1 cellular context compared by ENCODE assay signal in the genomic region with DNA sequence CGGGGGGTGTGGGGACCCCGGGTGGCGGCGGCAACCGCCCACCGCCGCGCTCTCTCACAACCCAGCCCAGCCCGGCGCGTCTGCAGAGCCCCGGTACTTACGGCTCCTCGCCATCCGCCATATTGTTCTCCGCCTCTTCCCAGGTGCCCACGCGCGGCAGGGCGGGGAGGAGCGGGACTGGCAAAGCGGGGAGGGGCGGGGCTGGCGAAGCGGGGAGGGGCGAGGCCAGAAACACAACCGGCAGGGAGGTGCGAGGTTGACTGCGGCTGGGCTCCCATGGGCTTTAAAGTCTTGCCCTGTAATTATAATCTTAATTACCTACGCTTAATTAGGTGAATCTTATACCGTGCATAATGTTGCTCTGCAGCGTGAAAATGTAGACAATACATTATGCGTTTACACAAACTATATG.
TF ChIP-seq lines count a peak whose summit lies in the region.

A gene (minus strand): TSS at position 133 of the 412 bp plus-strand sequence. CDS start 12 bp downstream, at position 121.

TF ChIP-seq in K562, 482 proteins besides CTCF, POLR2A, EP300 and RAD21 (continued from another document and continues in another):
- TF ChIP-seq, protein P1, sequence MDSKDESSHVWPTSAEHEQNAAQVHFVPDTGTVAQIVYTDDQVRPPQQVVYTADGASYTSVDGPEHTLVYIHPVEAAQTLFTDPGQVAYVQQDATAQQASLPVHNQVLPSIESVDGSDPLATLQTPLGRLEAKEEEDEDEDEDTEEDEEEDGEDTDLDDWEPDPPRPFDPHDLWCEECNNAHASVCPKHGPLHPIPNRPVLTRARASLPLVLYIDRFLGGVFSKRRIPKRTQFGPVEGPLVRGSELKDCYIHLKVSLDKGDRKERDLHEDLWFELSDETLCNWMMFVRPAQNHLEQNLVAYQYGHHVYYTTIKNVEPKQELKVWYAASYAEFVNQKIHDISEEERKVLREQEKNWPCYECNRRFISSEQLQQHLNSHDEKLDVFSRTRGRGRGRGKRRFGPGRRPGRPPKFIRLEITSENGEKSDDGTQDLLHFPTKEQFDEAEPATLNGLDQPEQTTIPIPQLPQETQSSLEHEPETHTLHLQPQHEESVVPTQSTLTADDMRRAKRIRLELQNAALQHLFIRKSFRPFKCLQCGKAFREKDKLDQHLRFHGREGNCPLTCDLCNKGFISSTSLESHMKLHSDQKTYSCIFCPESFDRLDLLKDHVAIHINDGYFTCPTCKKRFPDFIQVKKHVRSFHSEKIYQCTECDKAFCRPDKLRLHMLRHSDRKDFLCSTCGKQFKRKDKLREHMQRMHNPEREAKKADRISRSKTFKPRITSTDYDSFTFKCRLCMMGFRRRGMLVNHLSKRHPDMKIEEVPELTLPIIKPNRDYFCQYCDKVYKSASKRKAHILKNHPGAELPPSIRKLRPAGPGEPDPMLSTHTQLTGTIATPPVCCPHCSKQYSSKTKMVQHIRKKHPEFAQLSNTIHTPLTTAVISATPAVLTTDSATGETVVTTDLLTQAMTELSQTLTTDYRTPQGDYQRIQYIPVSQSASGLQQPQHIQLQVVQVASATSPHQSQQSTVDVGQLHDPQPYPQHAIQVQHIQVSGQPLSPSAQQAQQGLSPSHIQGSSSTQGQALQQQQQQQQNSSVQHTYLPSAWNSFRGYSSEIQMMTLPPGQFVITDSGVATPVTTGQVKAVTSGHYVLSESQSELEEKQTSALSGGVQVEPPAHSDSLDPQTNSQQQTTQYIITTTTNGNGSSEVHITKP (IDR thresholded peaks at IDR 0.05; ENCODE audit: partially characterized antibody) = peak; percentile 87
- TF ChIP-seq YY1 (IDR thresholded peaks at IDR 0.05; ENCODE audit: borderline replicate concordance in 1 of 3, control insufficient read depth in 1 of 3, extremely low read depth in 1 of 3, insufficient read depth in 3 of 3, insufficient read length in 1 of 3, insufficient replicate concordance in 2 of 3, low read depth in 1 of 3, low read length in 2 of 3) (peak; percentile 69 to 95 (median 91)), HDAC1 (IDR thresholded peaks at IDR 0.05) (no peak), NCOA2 (IDR thresholded peaks at IDR 0.05; ENCODE audit: partially characterized antibody in 2 of 2) (no peak), ETS2 (tag; IDR thresholded peaks at IDR 0.05; ENCODE audit: borderline replicate concordance, poor library complexity, severe bottlenecking) (no peak), PHB2 (IDR thresholded peaks at IDR 0.05; ENCODE audit: low read depth) (no peak), U2AF1 (optimal IDR thresholded peaks at IDR 0.05; ENCODE audit: low read depth, low read length) (no peak), RBFOX2 (IDR thresholded peaks at IDR 0.05; ENCODE audit: low read depth, low read length) (peak; percentile 70), BACH1 (tag; IDR thresholded peaks at IDR 0.05) (no peak), BRF1 (IDR thresholded peaks at IDR 0.05; ENCODE audit: borderline replicate concordance, extremely low read depth, insufficient read length) (no peak), GATAD2A (IDR thresholded peaks at IDR 0.05) (no peak), NFE2 (IDR thresholded peaks at IDR 0.05; ENCODE audit: low read depth) (no peak), POLR2H (tag; IDR thresholded peaks at IDR 0.05; ENCODE audit: low read depth) (peak; percentile 58; the same call in 1 of the 2 replicates), TCF7 (IDR thresholded peaks at IDR 0.05; ENCODE audit: borderline replicate concordance) (no peak), PHF8 (IDR thresholded peaks at IDR 0.05; ENCODE audit: borderline replicate concordance, low read length) (peak; percentile 48; the same call in 1 of the 2 replicates), KDM5B (IDR thresholded peaks at IDR 0.05; ENCODE audit: insufficient replicate concordance, low read depth, low read length) (peak; percentile 59), ZFP30 (CRISPR knock-in tag; IDR thresholded peaks at IDR 0.05; ENCODE audit: borderline replicate concordance) (no peak), TBP (optimal IDR thresholded peaks at IDR 0.05; ENCODE audit: low read depth, low read length) (peak; percentile 78), TAF1 (IDR thresholded peaks at IDR 0.05; ENCODE audit: control insufficient read depth, extremely low read depth, insufficient read depth, low read length, severe bottlenecking) (peak; percentile 98)
- TF ChIP-seq, protein P2, sequence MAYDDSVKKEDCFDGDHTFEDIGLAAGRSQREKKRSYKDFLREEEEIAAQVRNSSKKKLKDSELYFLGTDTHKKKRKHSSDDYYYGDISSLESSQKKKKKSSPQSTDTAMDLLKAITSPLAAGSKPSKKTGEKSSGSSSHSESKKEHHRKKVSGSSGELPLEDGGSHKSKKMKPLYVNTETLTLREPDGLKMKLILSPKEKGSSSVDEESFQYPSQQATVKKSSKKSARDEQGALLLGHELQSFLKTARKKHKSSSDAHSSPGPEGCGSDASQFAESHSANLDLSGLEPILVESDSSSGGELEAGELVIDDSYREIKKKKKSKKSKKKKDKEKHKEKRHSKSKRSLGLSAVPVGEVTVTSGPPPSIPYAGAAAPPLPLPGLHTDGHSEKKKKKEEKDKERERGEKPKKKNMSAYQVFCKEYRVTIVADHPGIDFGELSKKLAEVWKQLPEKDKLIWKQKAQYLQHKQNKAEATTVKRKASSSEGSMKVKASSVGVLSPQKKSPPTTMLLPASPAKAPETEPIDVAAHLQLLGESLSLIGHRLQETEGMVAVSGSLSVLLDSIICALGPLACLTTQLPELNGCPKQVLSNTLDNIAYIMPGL (CRISPR knock-in tag; IDR thresholded peaks at IDR 0.05) = no peak
- TF ChIP-seq, protein P3, sequence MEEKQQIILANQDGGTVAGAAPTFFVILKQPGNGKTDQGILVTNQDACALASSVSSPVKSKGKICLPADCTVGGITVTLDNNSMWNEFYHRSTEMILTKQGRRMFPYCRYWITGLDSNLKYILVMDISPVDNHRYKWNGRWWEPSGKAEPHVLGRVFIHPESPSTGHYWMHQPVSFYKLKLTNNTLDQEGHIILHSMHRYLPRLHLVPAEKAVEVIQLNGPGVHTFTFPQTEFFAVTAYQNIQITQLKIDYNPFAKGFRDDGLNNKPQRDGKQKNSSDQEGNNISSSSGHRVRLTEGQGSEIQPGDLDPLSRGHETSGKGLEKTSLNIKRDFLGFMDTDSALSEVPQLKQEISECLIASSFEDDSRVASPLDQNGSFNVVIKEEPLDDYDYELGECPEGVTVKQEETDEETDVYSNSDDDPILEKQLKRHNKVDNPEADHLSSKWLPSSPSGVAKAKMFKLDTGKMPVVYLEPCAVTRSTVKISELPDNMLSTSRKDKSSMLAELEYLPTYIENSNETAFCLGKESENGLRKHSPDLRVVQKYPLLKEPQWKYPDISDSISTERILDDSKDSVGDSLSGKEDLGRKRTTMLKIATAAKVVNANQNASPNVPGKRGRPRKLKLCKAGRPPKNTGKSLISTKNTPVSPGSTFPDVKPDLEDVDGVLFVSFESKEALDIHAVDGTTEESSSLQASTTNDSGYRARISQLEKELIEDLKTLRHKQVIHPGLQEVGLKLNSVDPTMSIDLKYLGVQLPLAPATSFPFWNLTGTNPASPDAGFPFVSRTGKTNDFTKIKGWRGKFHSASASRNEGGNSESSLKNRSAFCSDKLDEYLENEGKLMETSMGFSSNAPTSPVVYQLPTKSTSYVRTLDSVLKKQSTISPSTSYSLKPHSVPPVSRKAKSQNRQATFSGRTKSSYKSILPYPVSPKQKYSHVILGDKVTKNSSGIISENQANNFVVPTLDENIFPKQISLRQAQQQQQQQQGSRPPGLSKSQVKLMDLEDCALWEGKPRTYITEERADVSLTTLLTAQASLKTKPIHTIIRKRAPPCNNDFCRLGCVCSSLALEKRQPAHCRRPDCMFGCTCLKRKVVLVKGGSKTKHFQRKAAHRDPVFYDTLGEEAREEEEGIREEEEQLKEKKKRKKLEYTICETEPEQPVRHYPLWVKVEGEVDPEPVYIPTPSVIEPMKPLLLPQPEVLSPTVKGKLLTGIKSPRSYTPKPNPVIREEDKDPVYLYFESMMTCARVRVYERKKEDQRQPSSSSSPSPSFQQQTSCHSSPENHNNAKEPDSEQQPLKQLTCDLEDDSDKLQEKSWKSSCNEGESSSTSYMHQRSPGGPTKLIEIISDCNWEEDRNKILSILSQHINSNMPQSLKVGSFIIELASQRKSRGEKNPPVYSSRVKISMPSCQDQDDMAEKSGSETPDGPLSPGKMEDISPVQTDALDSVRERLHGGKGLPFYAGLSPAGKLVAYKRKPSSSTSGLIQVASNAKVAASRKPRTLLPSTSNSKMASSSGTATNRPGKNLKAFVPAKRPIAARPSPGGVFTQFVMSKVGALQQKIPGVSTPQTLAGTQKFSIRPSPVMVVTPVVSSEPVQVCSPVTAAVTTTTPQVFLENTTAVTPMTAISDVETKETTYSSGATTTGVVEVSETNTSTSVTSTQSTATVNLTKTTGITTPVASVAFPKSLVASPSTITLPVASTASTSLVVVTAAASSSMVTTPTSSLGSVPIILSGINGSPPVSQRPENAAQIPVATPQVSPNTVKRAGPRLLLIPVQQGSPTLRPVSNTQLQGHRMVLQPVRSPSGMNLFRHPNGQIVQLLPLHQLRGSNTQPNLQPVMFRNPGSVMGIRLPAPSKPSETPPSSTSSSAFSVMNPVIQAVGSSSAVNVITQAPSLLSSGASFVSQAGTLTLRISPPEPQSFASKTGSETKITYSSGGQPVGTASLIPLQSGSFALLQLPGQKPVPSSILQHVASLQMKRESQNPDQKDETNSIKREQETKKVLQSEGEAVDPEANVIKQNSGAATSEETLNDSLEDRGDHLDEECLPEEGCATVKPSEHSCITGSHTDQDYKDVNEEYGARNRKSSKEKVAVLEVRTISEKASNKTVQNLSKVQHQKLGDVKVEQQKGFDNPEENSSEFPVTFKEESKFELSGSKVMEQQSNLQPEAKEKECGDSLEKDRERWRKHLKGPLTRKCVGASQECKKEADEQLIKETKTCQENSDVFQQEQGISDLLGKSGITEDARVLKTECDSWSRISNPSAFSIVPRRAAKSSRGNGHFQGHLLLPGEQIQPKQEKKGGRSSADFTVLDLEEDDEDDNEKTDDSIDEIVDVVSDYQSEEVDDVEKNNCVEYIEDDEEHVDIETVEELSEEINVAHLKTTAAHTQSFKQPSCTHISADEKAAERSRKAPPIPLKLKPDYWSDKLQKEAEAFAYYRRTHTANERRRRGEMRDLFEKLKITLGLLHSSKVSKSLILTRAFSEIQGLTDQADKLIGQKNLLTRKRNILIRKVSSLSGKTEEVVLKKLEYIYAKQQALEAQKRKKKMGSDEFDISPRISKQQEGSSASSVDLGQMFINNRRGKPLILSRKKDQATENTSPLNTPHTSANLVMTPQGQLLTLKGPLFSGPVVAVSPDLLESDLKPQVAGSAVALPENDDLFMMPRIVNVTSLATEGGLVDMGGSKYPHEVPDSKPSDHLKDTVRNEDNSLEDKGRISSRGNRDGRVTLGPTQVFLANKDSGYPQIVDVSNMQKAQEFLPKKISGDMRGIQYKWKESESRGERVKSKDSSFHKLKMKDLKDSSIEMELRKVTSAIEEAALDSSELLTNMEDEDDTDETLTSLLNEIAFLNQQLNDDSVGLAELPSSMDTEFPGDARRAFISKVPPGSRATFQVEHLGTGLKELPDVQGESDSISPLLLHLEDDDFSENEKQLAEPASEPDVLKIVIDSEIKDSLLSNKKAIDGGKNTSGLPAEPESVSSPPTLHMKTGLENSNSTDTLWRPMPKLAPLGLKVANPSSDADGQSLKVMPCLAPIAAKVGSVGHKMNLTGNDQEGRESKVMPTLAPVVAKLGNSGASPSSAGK (IDR thresholded peaks at IDR 0.05) = 0 out of 2 replicates have a peak, but pooled peaks have one; percentile 14
- TF ChIP-seq, protein P4, sequence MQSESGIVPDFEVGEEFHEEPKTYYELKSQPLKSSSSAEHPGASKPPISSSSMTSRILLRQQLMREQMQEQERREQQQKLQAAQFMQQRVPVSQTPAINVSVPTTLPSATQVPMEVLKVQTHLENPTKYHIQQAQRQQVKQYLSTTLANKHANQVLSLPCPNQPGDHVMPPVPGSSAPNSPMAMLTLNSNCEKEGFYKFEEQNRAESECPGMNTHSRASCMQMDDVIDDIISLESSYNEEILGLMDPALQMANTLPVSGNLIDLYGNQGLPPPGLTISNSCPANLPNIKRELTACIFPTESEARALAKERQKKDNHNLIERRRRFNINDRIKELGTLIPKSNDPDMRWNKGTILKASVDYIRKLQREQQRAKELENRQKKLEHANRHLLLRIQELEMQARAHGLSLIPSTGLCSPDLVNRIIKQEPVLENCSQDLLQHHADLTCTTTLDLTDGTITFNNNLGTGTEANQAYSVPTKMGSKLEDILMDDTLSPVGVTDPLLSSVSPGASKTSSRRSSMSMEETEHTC (IDR thresholded peaks at IDR 0.05) = no peak
- TF ChIP-seq, protein P5, sequence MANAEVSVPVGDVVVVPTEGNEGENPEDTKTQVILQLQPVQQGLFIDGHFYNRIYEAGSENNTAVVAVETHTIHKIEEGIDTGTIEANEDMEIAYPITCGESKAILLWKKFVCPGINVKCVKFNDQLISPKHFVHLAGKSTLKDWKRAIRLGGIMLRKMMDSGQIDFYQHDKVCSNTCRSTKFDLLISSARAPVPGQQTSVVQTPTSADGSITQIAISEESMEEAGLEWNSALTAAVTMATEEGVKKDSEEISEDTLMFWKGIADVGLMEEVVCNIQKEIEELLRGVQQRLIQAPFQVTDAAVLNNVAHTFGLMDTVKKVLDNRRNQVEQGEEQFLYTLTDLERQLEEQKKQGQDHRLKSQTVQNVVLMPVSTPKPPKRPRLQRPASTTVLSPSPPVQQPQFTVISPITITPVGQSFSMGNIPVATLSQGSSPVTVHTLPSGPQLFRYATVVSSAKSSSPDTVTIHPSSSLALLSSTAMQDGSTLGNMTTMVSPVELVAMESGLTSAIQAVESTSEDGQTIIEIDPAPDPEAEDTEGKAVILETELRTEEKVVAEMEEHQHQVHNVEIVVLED (CRISPR knock-in tag; IDR thresholded peaks at IDR 0.05) = no peak
- TF ChIP-seq, protein P6, sequence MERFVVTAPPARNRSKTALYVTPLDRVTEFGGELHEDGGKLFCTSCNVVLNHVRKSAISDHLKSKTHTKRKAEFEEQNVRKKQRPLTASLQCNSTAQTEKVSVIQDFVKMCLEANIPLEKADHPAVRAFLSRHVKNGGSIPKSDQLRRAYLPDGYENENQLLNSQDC (CRISPR knock-in tag; IDR thresholded peaks at IDR 0.05) = no peak
- TF ChIP-seq, protein P7, sequence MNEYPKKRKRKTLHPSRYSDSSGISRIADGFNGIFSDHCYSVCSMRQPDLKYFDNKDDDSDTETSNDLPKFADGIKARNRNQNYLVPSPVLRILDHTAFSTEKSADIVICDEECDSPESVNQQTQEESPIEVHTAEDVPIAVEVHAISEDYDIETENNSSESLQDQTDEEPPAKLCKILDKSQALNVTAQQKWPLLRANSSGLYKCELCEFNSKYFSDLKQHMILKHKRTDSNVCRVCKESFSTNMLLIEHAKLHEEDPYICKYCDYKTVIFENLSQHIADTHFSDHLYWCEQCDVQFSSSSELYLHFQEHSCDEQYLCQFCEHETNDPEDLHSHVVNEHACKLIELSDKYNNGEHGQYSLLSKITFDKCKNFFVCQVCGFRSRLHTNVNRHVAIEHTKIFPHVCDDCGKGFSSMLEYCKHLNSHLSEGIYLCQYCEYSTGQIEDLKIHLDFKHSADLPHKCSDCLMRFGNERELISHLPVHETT (CRISPR knock-in tag; conservative IDR thresholded peaks at IDR 0.05 in 1 of 2, IDR thresholded peaks at IDR 0.05 in 1 of 2) = 0 out of 4 replicates have a peak, but pooled peaks of 1 of the 2 experiments have one; percentile 14
- TF ChIP-seq, protein P8, sequence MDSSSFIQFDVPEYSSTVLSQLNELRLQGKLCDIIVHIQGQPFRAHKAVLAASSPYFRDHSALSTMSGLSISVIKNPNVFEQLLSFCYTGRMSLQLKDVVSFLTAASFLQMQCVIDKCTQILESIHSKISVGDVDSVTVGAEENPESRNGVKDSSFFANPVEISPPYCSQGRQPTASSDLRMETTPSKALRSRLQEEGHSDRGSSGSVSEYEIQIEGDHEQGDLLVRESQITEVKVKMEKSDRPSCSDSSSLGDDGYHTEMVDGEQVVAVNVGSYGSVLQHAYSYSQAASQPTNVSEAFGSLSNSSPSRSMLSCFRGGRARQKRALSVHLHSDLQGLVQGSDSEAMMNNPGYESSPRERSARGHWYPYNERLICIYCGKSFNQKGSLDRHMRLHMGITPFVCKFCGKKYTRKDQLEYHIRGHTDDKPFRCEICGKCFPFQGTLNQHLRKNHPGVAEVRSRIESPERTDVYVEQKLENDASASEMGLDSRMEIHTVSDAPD (CRISPR knock-in tag; IDR thresholded peaks at IDR 0.05) = no peak
